37 cellular contexts compared by ENCODE assay signal in the genomic region with DNA sequence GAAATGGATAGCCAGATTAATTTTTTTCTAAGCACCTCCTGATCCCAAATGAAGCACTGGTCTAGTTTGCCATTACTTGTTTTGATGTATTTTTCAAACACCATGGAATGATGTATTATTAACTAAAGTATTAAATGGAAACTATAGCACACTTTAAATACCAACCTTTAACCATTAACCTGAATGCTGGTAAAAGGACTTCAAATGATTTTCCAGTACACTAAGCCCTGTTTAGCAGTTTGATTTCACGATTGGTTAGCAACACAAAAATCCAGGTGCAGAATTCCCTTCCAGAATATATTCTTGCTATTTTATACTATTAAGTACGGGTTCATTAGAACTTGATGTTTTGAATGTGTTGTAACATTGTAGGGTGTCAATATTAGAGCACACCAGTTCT. TPM values are rescaled to one million over a fixed set of nuclear protein-coding genes. Genes with fewer than 3 reads are reported as not detected.
"Had no signal": no experiment of that assay in that cellular context is flagged by ENCODE, and none has a peak within 500 bp of the region (broad histone marks: within the 10 kb centered on the region; RNA-seq: fewer than 3 reads in every experiment).

No MANE protein-coding gene starts in this region.

- FAIRE-seq: bronchial epithelial cell had no signal

- H3K36me3 Mint-ChIP-seq: activated CD8-positive, alpha-beta memory T cell treated with anti-CD3 and anti-CD28 coated beads, Interleukin-2, amount 10 ng/mL, durations not matched to agents 7 days and 5 days; activated naive CD4-positive, alpha-beta T cell treated with anti-CD3 and anti-CD28 coated beads, Interleukin-2, amount 10 ng/mL, durations not matched to agents 7 days and 5 days; activated naive CD4-positive, alpha-beta T cell treated with anti-CD3 and anti-CD28 coated beads, Interleukin-2, amount 50 U/mL, for 24 hours; activated naive CD8-positive, alpha-beta T cell; activated naive CD8-positive, alpha-beta T cell treated with anti-CD3 and anti-CD28 coated beads, Interleukin-2, amount 10 ng/mL, durations not matched to agents 7 days and 5 days; brain; WTC11 had no signal

- H3K36me3 ChIP-seq: cardiac muscle cell, WERI-Rb-1 had no signal

- H3K27ac Mint-ChIP-seq: activated CD4-positive, alpha-beta memory T cell treated with anti-CD3 and anti-CD28 coated beads, Interleukin-2, amount 10 ng/mL, durations not matched to agents 7 days and 5 days; activated CD4-positive, alpha-beta T cell treated with anti-CD3 and anti-CD28 coated beads for 36 hours; activated CD4-positive, alpha-beta T cell treated with anti-CD3 and anti-CD28 coated beads, Interleukin-2, amount 10 ng/mL, durations not matched to agents 7 days and 5 days; activated CD8-positive, alpha-beta memory T cell treated with anti-CD3 and anti-CD28 coated beads, Interleukin-2, amount 10 ng/mL, durations not matched to agents 7 days and 5 days; activated CD8-positive, alpha-beta T cell treated with anti-CD3 and anti-CD28 coated beads, Interleukin-2, amount 10 ng/mL, durations not matched to agents 7 days and 5 days; activated naive CD4-positive, alpha-beta T cell treated with anti-CD3 and anti-CD28 coated beads, Interleukin-2, amount 10 ng/mL, durations not matched to agents 7 days and 5 days; activated naive CD4-positive, alpha-beta T cell treated with anti-CD3 and anti-CD28 coated beads, Interleukin-2, amount 50 U/mL, for 24 hours; activated naive CD8-positive, alpha-beta T cell; activated naive CD8-positive, alpha-beta T cell treated with anti-CD3 and anti-CD28 coated beads, Interleukin-2, amount 10 ng/mL, durations not matched to agents 7 days and 5 days; activated naive CD8-positive, alpha-beta T cell treated with anti-CD3 and anti-CD28 coated beads, Interleukin-2, amount 50 U/mL, for 24 hours; activated T-cell treated with anti-CD3 and anti-CD28 coated beads, Interleukin-2, amount 50 U/mL, for 24 hours; activated T-helper 2 cell treated with anti-CD3 and anti-CD28 coated beads, Interferon-gamma antibody, Interleukin-2, Interleukin-4, amounts not matched to agents 10 μg/mL and 5 μg/mL and 100 μg/mL, durations not matched to agents 14 hours and 24 hours and 36 hours; brain; T-helper 1 cell treated with Interleukin-12 subunit alpha and Interleukin-12 subunit beta and Interleukin-4 antibody, amounts not matched to agents 30 μg/mL and 1 μg/mL, for 36 hours; T-helper 2 cell treated with Interferon-gamma antibody and Interleukin-4, amounts not matched to agents 5 μg/mL and 100 μg/mL, for 36 hours; WTC11 had no signal

- H3K4me3 Mint-ChIP-seq: activated CD4-positive, alpha-beta memory T cell treated with anti-CD3 and anti-CD28 coated beads, Interleukin-2, amount 10 ng/mL, durations not matched to agents 7 days and 5 days; activated CD4-positive, alpha-beta T cell treated with anti-CD3 and anti-CD28 coated beads for 36 hours; activated CD4-positive, alpha-beta T cell treated with anti-CD3 and anti-CD28 coated beads, Interleukin-2, amount 10 ng/mL, durations not matched to agents 7 days and 5 days; activated CD8-positive, alpha-beta memory T cell treated with anti-CD3 and anti-CD28 coated beads, Interleukin-2, amount 10 ng/mL, durations not matched to agents 7 days and 5 days; activated CD8-positive, alpha-beta T cell treated with anti-CD3 and anti-CD28 coated beads, Interleukin-2, amount 10 ng/mL, durations not matched to agents 7 days and 5 days; activated naive CD4-positive, alpha-beta T cell treated with anti-CD3 and anti-CD28 coated beads, Interleukin-2, amount 10 ng/mL, durations not matched to agents 7 days and 5 days; activated naive CD4-positive, alpha-beta T cell treated with anti-CD3 and anti-CD28 coated beads, Interleukin-2, amount 50 U/mL, for 24 hours; activated naive CD8-positive, alpha-beta T cell; activated naive CD8-positive, alpha-beta T cell treated with anti-CD3 and anti-CD28 coated beads, Interleukin-2, amount 10 ng/mL, durations not matched to agents 7 days and 5 days; activated naive CD8-positive, alpha-beta T cell treated with anti-CD3 and anti-CD28 coated beads, Interleukin-2, amount 50 U/mL, for 24 hours; activated T-cell treated with anti-CD3 and anti-CD28 coated beads, Interleukin-2, amount 50 U/mL, for 24 hours; brain; central memory CD8-positive, alpha-beta T cell; T-helper 1 cell treated with Interleukin-12 subunit alpha and Interleukin-12 subunit beta and Interleukin-4 antibody, amounts not matched to agents 30 μg/mL and 1 μg/mL, for 36 hours; T-helper 2 cell treated with Interferon-gamma antibody and Interleukin-4, amounts not matched to agents 5 μg/mL and 100 μg/mL, for 36 hours; WTC11 had no signal

- H3K27me3 ChIP-seq: cardiac muscle cell had no signal

- H3K9me3 Mint-ChIP-seq: activated CD4-positive, alpha-beta memory T cell treated with anti-CD3 and anti-CD28 coated beads, Interleukin-2, amount 10 ng/mL, durations not matched to agents 7 days and 5 days; activated CD4-positive, alpha-beta T cell treated with anti-CD3 and anti-CD28 coated beads, Interleukin-2, amount 10 ng/mL, durations not matched to agents 7 days and 5 days; activated naive CD4-positive, alpha-beta T cell treated with anti-CD3 and anti-CD28 coated beads, Interleukin-2, amount 10 ng/mL, durations not matched to agents 7 days and 5 days; activated naive CD4-positive, alpha-beta T cell treated with anti-CD3 and anti-CD28 coated beads, Interleukin-2, amount 50 U/mL, for 24 hours; activated naive CD8-positive, alpha-beta T cell treated with anti-CD3 and anti-CD28 coated beads, Interleukin-2, amount 10 ng/mL, durations not matched to agents 7 days and 5 days; activated naive CD8-positive, alpha-beta T cell treated with anti-CD3 and anti-CD28 coated beads, Interleukin-2, amount 50 U/mL, for 24 hours; activated T-cell treated with anti-CD3 and anti-CD28 coated beads, Interleukin-2, amount 50 U/mL, for 24 hours; activated T-helper 2 cell treated with anti-CD3 and anti-CD28 coated beads, Interferon-gamma antibody, Interleukin-2, Interleukin-4, amounts not matched to agents 10 μg/mL and 5 μg/mL and 100 μg/mL, durations not matched to agents 14 hours and 24 hours and 36 hours; brain; central memory CD8-positive, alpha-beta T cell; T-helper 1 cell treated with Interleukin-12 subunit alpha and Interleukin-12 subunit beta and Interleukin-4 antibody, amounts not matched to agents 30 μg/mL and 1 μg/mL, for 36 hours; T-helper 2 cell treated with Interferon-gamma antibody and Interleukin-4, amounts not matched to agents 5 μg/mL and 100 μg/mL, for 36 hours had no signal

- DNase-seq: activated CD4-positive, alpha-beta memory T cell treated with anti-CD3 and anti-CD28 coated beads, Interleukin-2, amount 10 ng/mL, durations not matched to agents 7 days and 5 days; activated CD4-positive, alpha-beta T cell treated with anti-CD3 and anti-CD28 coated beads for 1 hour; activated CD4-positive, alpha-beta T cell treated with anti-CD3 and anti-CD28 coated beads for 36 hours; activated CD4-positive, alpha-beta T cell treated with anti-CD3 and anti-CD28 coated beads for 48 hours; activated CD4-positive, alpha-beta T cell treated with anti-CD3 and anti-CD28 coated beads, Interleukin-2, amount 10 ng/mL, durations not matched to agents 7 days and 5 days; activated CD4-positive, alpha-beta T cell treated with anti-CD3 and anti-CD28 coated beads, Interleukin-2, amount 50 U/mL, for 48 hours; activated CD4-positive, CD25-positive, alpha-beta regulatory T cell; activated CD8-positive, alpha-beta memory T cell treated with anti-CD3 and anti-CD28 coated beads for 24 hours; activated CD8-positive, alpha-beta memory T cell treated with anti-CD3 and anti-CD28 coated beads, Interleukin-2, amount 10 ng/mL, durations not matched to agents 7 days and 5 days; activated CD8-positive, alpha-beta memory T cell treated with anti-CD3 and anti-CD28 coated beads, Interleukin-2, amount 50 U/mL, for 48 hours; activated CD8-positive, alpha-beta T cell treated with anti-CD3 and anti-CD28 coated beads, Interleukin-2, amount 10 ng/mL, durations not matched to agents 7 days and 5 days; activated effector memory CD4-positive, alpha-beta T cell treated with Interleukin-2 at 50 U/mL for 16 hours; activated gamma-delta T cell; activated naive CD4-positive, alpha-beta T cell treated with anti-CD3 and anti-CD28 coated beads, Interleukin-2, amount 10 ng/mL, durations not matched to agents 7 days and 5 days; activated naive CD4-positive, alpha-beta T cell treated with Interleukin-2 at 50 U/mL for 16 hours; activated naive CD8-positive, alpha-beta T cell treated with anti-CD3 and anti-CD28 coated beads, Interleukin-2, amount 10 ng/mL, durations not matched to agents 7 days and 5 days; activated naive CD8-positive, alpha-beta T cell treated with anti-CD3 and anti-CD28 coated beads, Interleukin-2, amount 50 U/mL, for 24 hours; activated T-cell treated with anti-CD3 and anti-CD28 coated beads, Interleukin-2, amount 50 U/mL, for 24 hours; activated T-cell treated with anti-CD3 and anti-CD28 coated beads, Interleukin-2, amount 50 U/mL, for 48 hours; amniotic stem cell; aorta; caudate nucleus; cerebellar nuclear complex; T-helper 1 cell; T-helper 2 cell; T-helper 9 cell; WERI-Rb-1 had no signal

- H3K4me3 ChIP-seq: cardiac muscle cell had no signal

- H3K27ac ChIP-seq: cardiac muscle cell, WERI-Rb-1 had no signal

- H3K27me3 Mint-ChIP-seq: activated CD4-positive, alpha-beta memory T cell treated with anti-CD3 and anti-CD28 coated beads, Interleukin-2, amount 10 ng/mL, durations not matched to agents 7 days and 5 days had no signal

- H3K4me1 Mint-ChIP-seq: activated CD4-positive, alpha-beta memory T cell treated with anti-CD3 and anti-CD28 coated beads, Interleukin-2, amount 10 ng/mL, durations not matched to agents 7 days and 5 days; activated CD4-positive, alpha-beta T cell treated with anti-CD3 and anti-CD28 coated beads for 36 hours; activated CD4-positive, alpha-beta T cell treated with anti-CD3 and anti-CD28 coated beads, Interleukin-2, amount 10 ng/mL, durations not matched to agents 7 days and 5 days; activated CD8-positive, alpha-beta memory T cell treated with anti-CD3 and anti-CD28 coated beads, Interleukin-2, amount 10 ng/mL, durations not matched to agents 7 days and 5 days; activated naive CD4-positive, alpha-beta T cell treated with anti-CD3 and anti-CD28 coated beads, Interleukin-2, amount 10 ng/mL, durations not matched to agents 7 days and 5 days; activated naive CD4-positive, alpha-beta T cell treated with anti-CD3 and anti-CD28 coated beads, Interleukin-2, amount 50 U/mL, for 24 hours; activated naive CD8-positive, alpha-beta T cell treated with anti-CD3 and anti-CD28 coated beads, Interleukin-2, amount 10 ng/mL, durations not matched to agents 7 days and 5 days; activated naive CD8-positive, alpha-beta T cell treated with anti-CD3 and anti-CD28 coated beads, Interleukin-2, amount 50 U/mL, for 24 hours; central memory CD8-positive, alpha-beta T cell had no signal

RNA-seq across cellular contexts. Expression of gene COL4A3, which starts 37.4 kb away (rescaled TPM):
- total RNA-seq: activated CD4-positive, alpha-beta T cell treated with anti-CD3 and anti-CD28 coated beads for 36 hours; activated CD4-positive, alpha-beta T cell treated with anti-CD3 and anti-CD28 coated beads, Interleukin-2, amount 10 ng/mL, durations not matched to agents 7 days and 5 days; activated CD8-positive, alpha-beta memory T cell treated with anti-CD3 and anti-CD28 coated beads, Interleukin-2, amount 10 ng/mL, durations not matched to agents 7 days and 5 days; activated CD8-positive, alpha-beta T cell treated with anti-CD3 and anti-CD28 coated beads, Interleukin-2, amount 10 ng/mL, durations not matched to agents 7 days and 5 days; activated naive CD8-positive, alpha-beta T cell treated with anti-CD3 and anti-CD28 coated beads, Interleukin-2, amount 10 ng/mL, durations not matched to agents 7 days and 5 days; activated T-helper 2 cell treated with anti-CD3 and anti-CD28 coated beads, Interferon-gamma antibody, Interleukin-2, Interleukin-4, amounts not matched to agents 10 μg/mL and 5 μg/mL and 100 μg/mL, durations not matched to agents 14 hours and 24 hours and 36 hours; cardiac muscle cell had no signal

RNA-seq across cellular contexts. Expression of gene COL4A4, which starts 37.8 kb away (rescaled TPM):
- total RNA-seq: activated CD4-positive, alpha-beta T cell treated with anti-CD3 and anti-CD28 coated beads for 36 hours; activated CD8-positive, alpha-beta memory T cell treated with anti-CD3 and anti-CD28 coated beads, Interleukin-2, amount 10 ng/mL, durations not matched to agents 7 days and 5 days; activated CD8-positive, alpha-beta T cell treated with anti-CD3 and anti-CD28 coated beads, Interleukin-2, amount 10 ng/mL, durations not matched to agents 7 days and 5 days; activated naive CD8-positive, alpha-beta T cell treated with anti-CD3 and anti-CD28 coated beads, Interleukin-2, amount 10 ng/mL, durations not matched to agents 7 days and 5 days; activated T-helper 2 cell treated with anti-CD3 and anti-CD28 coated beads, Interferon-gamma antibody, Interleukin-2, Interleukin-4, amounts not matched to agents 10 μg/mL and 5 μg/mL and 100 μg/mL, durations not matched to agents 14 hours and 24 hours and 36 hours had no signal
